Comparison of ENCODE assay signal across 34 cellular contexts in genomic region chr20:54746796-54747195, GRCh38.
"Had no signal": no experiment of that assay in that cellular context is flagged by ENCODE, and none has a peak within 500 bp of the region (broad histone marks: within the 10 kb centered on the region; RNA-seq: fewer than 3 reads in every experiment).

No MANE protein-coding gene starts in this region.

- H3K27me3 ChIP-seq: MG63 had no signal

- DNase-seq: Karpas-422, Kasumi-1, MG63, MM.1S, MV-4-11, NCI-H1048, NCI-H1092, NCI-H1092 treated with DMSO at 0.1 percent for 48 hours, NCI-H1105, NCI-H1105 treated with DMSO at 0.1 percent for 48 hours, NCI-H1417, NCI-H1417 treated with DMSO at 0.1 percent for 48 hours, NCI-H1436, NCI-H1436 treated with DMSO at 0.1 percent for 48 hours, NCI-H146, NCI-H1694, NCI-H1694 treated with DMSO at 0.1 percent for 48 hours, NCI-H187, NCI-H187 treated with DMSO at 0.1 percent for 48 hours, NCI-H1930, NCI-H2029, NCI-H2029 treated with DMSO at 0.1 percent for 48 hours, NCI-H2081, NCI-H2081 treated with DMSO at 0.1 percent for 48 hours, NCI-H2107, NCI-H2171, NCI-H2171 treated with DMSO at 0.1 percent for 48 hours, NCI-H2227 treated with DMSO at 0.1 percent for 48 hours, NCI-H226, NCI-H345, NCI-H446, NCI-H446 treated with DMSO at 0.1 percent for 48 hours, NCI-H510A, NCI-H510A treated with DMSO at 0.1 percent for 48 hours had no signal

- H3K36me3 ChIP-seq: MG63 had no signal

- H3K4me3 ChIP-seq: MG63 had no signal

- H3K9me3 ChIP-seq: MG63 had no signal
